9 cellular contexts compared by ENCODE assay signal in the genomic region with DNA sequence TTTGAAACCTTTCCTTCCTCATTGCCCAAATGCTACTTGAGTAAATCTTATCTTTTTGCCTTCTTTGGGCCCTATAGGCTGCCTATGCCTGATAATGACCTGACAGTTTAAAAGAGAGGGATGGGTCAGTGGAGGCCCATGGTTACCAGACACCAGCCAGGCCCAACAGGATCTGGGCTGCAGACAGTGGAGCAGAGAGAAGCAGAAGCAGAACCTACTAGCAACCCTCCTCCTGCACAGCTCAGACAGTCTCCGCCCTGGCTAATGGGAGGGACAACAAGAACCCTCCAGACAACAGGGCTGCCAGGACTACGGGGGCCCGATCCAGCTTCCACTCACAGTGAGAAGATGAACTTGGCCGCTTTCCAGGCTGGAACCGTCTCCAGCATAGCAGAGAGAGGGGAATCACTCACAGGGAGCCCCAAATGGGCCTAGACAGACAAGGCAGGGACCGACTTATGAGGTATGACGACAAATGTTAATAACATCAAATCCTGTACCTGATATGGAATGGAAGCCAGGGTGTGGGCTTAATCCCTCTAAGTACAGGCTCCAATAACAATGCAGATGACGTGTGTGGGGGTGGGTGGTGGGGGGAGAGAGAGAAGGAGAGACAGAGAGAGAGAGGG. TPM values are rescaled to one million over a fixed set of nuclear protein-coding genes. Genes with fewer than 3 reads are reported as not detected.
DNase-seq lines count a peak whose midpoint lies in the region; ATAC-seq and TF ChIP-seq lines count a peak whose summit lies in the region.
"Had no signal": no experiment of that assay in that cellular context is flagged by ENCODE, and none has a peak within 500 bp of the region (broad histone marks: within the 10 kb centered on the region; RNA-seq: fewer than 3 reads in every experiment).

No MANE protein-coding gene starts in this region.

- H3K9me3 ChIP-seq in heart left ventricle = peaks cover 0 to 10% (median 0%) of the 10 kb centered on the region in 12 donors

- peak overlapping the region; percentile 26 for H3K27ac Mint-ChIP-seq in activated T-helper 1 cell treated with anti-CD3 and anti-CD28 coated beads, Interleukin-12 subunit alpha, Interleukin-12 subunit beta, Interleukin-2, Interleukin-4 antibody, amounts not matched to agents 30 ng/mL and 10 ng/mL and 1 ng/mL, durations not matched to agents 14 hours and 24 hours and 36 hours
- H3K27ac Mint-ChIP-seq in progenitor cell of endocrine pancreas = peak overlapping the region; percentile 17

- peaks cover 0 to 61% (median 22%) of the 10 kb centered on the region in 12 donors for H3K4me1 ChIP-seq in heart left ventricle

- H3K27ac ChIP-seq in heart left ventricle = peak overlapping the region in 9 of 12 donors; percentile 8 to 81 (median 51)

- peaks cover 4 to 94% (median 50%) of the 10 kb centered on the region in 9 donors for H3K36me3 ChIP-seq in heart left ventricle

- peaks cover 43% of the 10 kb centered on the region for H3K4me1 Mint-ChIP-seq in activated T-helper 1 cell treated with anti-CD3 and anti-CD28 coated beads, Interleukin-12 subunit alpha, Interleukin-12 subunit beta, Interleukin-2, Interleukin-4 antibody, amounts not matched to agents 30 ng/mL and 10 ng/mL and 1 ng/mL, durations not matched to agents 14 hours and 24 hours and 36 hours (ENCODE audit: low read depth)
- no peaks in the 10 kb centered on the region for H3K4me1 Mint-ChIP-seq in progenitor cell of endocrine pancreas (ENCODE audit: low read depth)

- DNase-seq in CMK (ENCODE audit: low read depth) (peak; percentile 17), heart left ventricle (peak; percentile 61 to 84 (median 79)), progenitor cell of endocrine pancreas (ENCODE audit: low spot score, unreplicated experiment) (no peak), KG1 (lab: John Stamatoyannopoulos, UW) (no peak), NK-92 (lab: John Stamatoyannopoulos, UW; ENCODE audit: unreplicated experiment) (no peak)
- no peak for DNase-seq in activated T-helper 1 cell treated with anti-CD3 and anti-CD28 coated beads, Interleukin-12 subunit alpha, Interleukin-12 subunit beta, Interleukin-2, Interleukin-4 antibody, amounts not matched to agents 30 ng/mL and 10 ng/mL and 1 ng/mL, durations not matched to agents 14 hours and 24 hours and 36 hours (ENCODE audit: low spot score)
- no peak for DNase-seq in activated effector memory CD4-positive, alpha-beta T cell treated with Interleukin-2 at 50 U/mL for 16 hours
- DNase-seq in activated T-cell treated with anti-CD3 and anti-CD28 coated beads, Interleukin-2, amount 50 U/mL, for 1 hour = no peak
- DNase-seq: SW 1271 had no signal

- H3K9me3 Mint-ChIP-seq in activated T-helper 1 cell treated with anti-CD3 and anti-CD28 coated beads, Interleukin-12 subunit alpha, Interleukin-12 subunit beta, Interleukin-2, Interleukin-4 antibody, amounts not matched to agents 30 ng/mL and 10 ng/mL and 1 ng/mL, durations not matched to agents 14 hours and 24 hours and 36 hours = no peaks in the 10 kb centered on the region
- H3K9me3 Mint-ChIP-seq in progenitor cell of endocrine pancreas (ENCODE audit: low read depth) = no peaks in the 10 kb centered on the region

- peaks cover 53% of the 10 kb centered on the region for H3K36me3 Mint-ChIP-seq in activated T-helper 1 cell treated with anti-CD3 and anti-CD28 coated beads, Interleukin-12 subunit alpha, Interleukin-12 subunit beta, Interleukin-2, Interleukin-4 antibody, amounts not matched to agents 30 ng/mL and 10 ng/mL and 1 ng/mL, durations not matched to agents 14 hours and 24 hours and 36 hours (ENCODE audit: low read depth)
- peaks cover 49% of the 10 kb centered on the region for H3K36me3 Mint-ChIP-seq in progenitor cell of endocrine pancreas (ENCODE audit: insufficient read depth)

- TF ChIP-seq POLR2A in heart left ventricle (IDR thresholded peaks at IDR 0.05) = no peak

- ATAC-seq in heart left ventricle = peak; percentile 40 to 86 (median 60)

- H3K4me3 Mint-ChIP-seq in activated T-helper 1 cell treated with anti-CD3 and anti-CD28 coated beads, Interleukin-12 subunit alpha, Interleukin-12 subunit beta, Interleukin-2, Interleukin-4 antibody, amounts not matched to agents 30 ng/mL and 10 ng/mL and 1 ng/mL, durations not matched to agents 14 hours and 24 hours and 36 hours = no peak overlapping the region
- no peak overlapping the region for H3K4me3 Mint-ChIP-seq in progenitor cell of endocrine pancreas (ENCODE audit: low read depth)

- no peak overlapping the region for H3K4me3 ChIP-seq in heart left ventricle

- TF ChIP-seq CTCF in heart left ventricle (IDR thresholded peaks at IDR 0.05) (no peak), progenitor cell of endocrine pancreas (IDR thresholded peaks at IDR 0.05; ENCODE audit: unreplicated experiment) (no peak)

- intact Hi-C loops in activated T-helper 1 cell treated with anti-CD3 and anti-CD28 coated beads, Interleukin-12 subunit alpha, Interleukin-12 subunit beta, Interleukin-2, Interleukin-4 antibody, amounts not matched to agents 30 ng/mL and 10 ng/mL and 1 ng/mL, durations not matched to agents 14 hours and 24 hours and 36 hours (cut with micrococcal nuclease) = no loop called here
- intact Hi-C loops in heart left ventricle (cut with DNase I) = no loop called here

- no peaks in the 10 kb centered on the region for H3K27me3 ChIP-seq in heart left ventricle

- no peaks in the 10 kb centered on the region for H3K27me3 Mint-ChIP-seq in activated T-helper 1 cell treated with anti-CD3 and anti-CD28 coated beads, Interleukin-12 subunit alpha, Interleukin-12 subunit beta, Interleukin-2, Interleukin-4 antibody, amounts not matched to agents 30 ng/mL and 10 ng/mL and 1 ng/mL, durations not matched to agents 14 hours and 24 hours and 36 hours (ENCODE audit: insufficient read depth)
- no peaks in the 10 kb centered on the region for H3K27me3 Mint-ChIP-seq in progenitor cell of endocrine pancreas

- 42 to 88% (median 70%) methylated on average over 8 of the region's 8 CpGs for WGBS in heart left ventricle, 4 donors

RNA-seq across cellular contexts. Expression of gene DGKI, which starts 31.7 kb away (rescaled TPM):
- total RNA-seq in activated T-helper 1 cell treated with anti-CD3 and anti-CD28 coated beads, Interleukin-12 subunit alpha, Interleukin-12 subunit beta, Interleukin-2, Interleukin-4 antibody, amounts not matched to agents 30 ng/mL and 10 ng/mL and 1 ng/mL, durations not matched to agents 14 hours and 24 hours and 36 hours = 27.3 and 30.2 TPM in 2 replicates
- total RNA-seq in heart left ventricle (1 to 10 TPM in 6 of 9 donors, under 1 TPM in 3; 0.40 to 4.6 (median 1.2) TPM), progenitor cell of endocrine pancreas (0.41 and 0.91 TPM in 2 replicates)
- under 1 TPM; 0.36 to 0.42 TPM for polyA plus RNA-seq in heart left ventricle

Comparison
In these comparisons a context has a peak if more than half of its experiments do, and no peak if none do; other contexts are left out.
1. DNase-seq: peak in CMK (single experiment) and heart left ventricle (5 of 5); none in activated T-helper 1 cell treated with anti-CD3 and anti-CD28 coated beads, Interleukin-12 subunit alpha, Interleukin-12 subunit beta, Interleukin-2, Interleukin-4 antibody, amounts not matched to agents 30 ng/mL and 10 ng/mL and 1 ng/mL, durations not matched to agents 14 hours and 24 hours and 36 hours (single experiment), progenitor cell of endocrine pancreas (single experiment), activated effector memory CD4-positive, alpha-beta T cell treated with Interleukin-2 at 50 U/mL for 16 hours (single experiment), KG1 (single experiment), NK-92 (single experiment) and activated T-cell treated with anti-CD3 and anti-CD28 coated beads, Interleukin-2, amount 50 U/mL, for 1 hour (single experiment).